In the genomic region with DNA sequence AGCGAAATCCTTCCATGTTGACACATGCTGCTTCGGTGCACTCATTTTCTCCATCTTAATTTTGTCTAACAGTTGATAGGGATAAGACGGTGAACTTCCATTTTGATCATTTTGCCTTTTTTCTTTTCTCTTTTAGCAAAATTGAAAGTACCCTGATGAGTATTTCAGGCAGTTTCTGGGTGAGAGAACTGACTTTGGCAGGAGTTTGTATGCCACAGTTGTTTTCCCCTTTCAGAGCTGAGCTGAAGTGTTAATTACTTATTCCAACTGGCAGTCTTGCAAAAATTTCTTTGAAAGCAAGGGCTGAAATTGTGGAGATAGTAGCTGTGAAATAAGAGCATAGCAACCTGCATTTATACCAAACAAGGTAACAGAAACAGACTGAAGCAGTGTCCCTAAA, we compare ENCODE assay signal across 18 cellular contexts.
"Had no signal": no experiment of that assay in that cellular context is flagged by ENCODE, and none has a peak within 500 bp of the region (broad histone marks: within the 10 kb centered on the region; RNA-seq: fewer than 3 reads in every experiment).

No MANE protein-coding gene starts in this region.

- H3K27me3 Mint-ChIP-seq: natural killer cell treated with Interleukin-12 subunit alpha and Interleukin-12 subunit beta and Interleukin-15 and Interleukin-18, amount 100 ng/mL, for 72 hours; stimulated activated naive B cell treated with anti-CD40 and anti-IgM and Interleukin-4, amounts not matched to agents 10 μg/mL and 1 μg/mL and 100 μg/mL, for 72 hours had no signal

- H3K4me1 Mint-ChIP-seq: neural progenitor cell; stimulated activated naive B cell treated with anti-CD40 and anti-IgM and Interleukin-4, amounts not matched to agents 10 μg/mL and 1 μg/mL and 100 μg/mL, for 72 hours had no signal

- ATAC-seq: esophagus mucosa; heart right ventricle; left lobe of liver; natural killer cell treated with Interleukin-12 subunit alpha and Interleukin-12 subunit beta and Interleukin-15 and Interleukin-18, amount 100 ng/mL, for 72 hours; sciatic nerve; stimulated activated naive B cell treated with anti-CD40 and anti-IgM and Interleukin-4, amounts not matched to agents 10 μg/mL and 1 μg/mL and 100 μg/mL, for 72 hours had no signal

- DNase-seq: effector memory CD4-positive, alpha-beta T cell; heart right ventricle; islet precursor cell; mammary epithelial cell; posterior cingulate gyrus; spleen; stimulated activated CD4-positive, alpha-beta T cell treated with anti-CD3 and anti-CD28 coated beads, Interleukin-15, amount 100 ng/mL, for 24 hours; stimulated activated CD4-positive, alpha-beta T cell treated with anti-CD3 and anti-CD28 coated beads, Interleukin-1b, Interleukin-23, amount 100 ng/mL, for 48 hours; stimulated activated CD4-positive, alpha-beta T cell treated with anti-CD3 and anti-CD28 coated beads, Interleukin-4, amount 100 ng/mL, for 4 hours; stimulated activated naive B cell treated with anti-CD40 and anti-IgM and Interleukin-4, amounts not matched to agents 10 μg/mL and 1 μg/mL and 100 μg/mL, for 72 hours; stomach; substantia nigra; trophoblast cell had no signal

- H3K27ac Mint-ChIP-seq: natural killer cell treated with Interleukin-12 subunit alpha and Interleukin-12 subunit beta and Interleukin-15 and Interleukin-18, amount 100 ng/mL, for 72 hours; neural progenitor cell; stimulated activated naive B cell treated with anti-CD40 and anti-IgM and Interleukin-4, amounts not matched to agents 10 μg/mL and 1 μg/mL and 100 μg/mL, for 72 hours had no signal

- H3K9me3 Mint-ChIP-seq: neural progenitor cell had no signal

- H3K36me3 Mint-ChIP-seq: natural killer cell treated with Interleukin-12 subunit alpha and Interleukin-12 subunit beta and Interleukin-15 and Interleukin-18, amount 100 ng/mL, for 72 hours; neural progenitor cell; stimulated activated naive B cell treated with anti-CD40 and anti-IgM and Interleukin-4, amounts not matched to agents 10 μg/mL and 1 μg/mL and 100 μg/mL, for 72 hours had no signal

- H3K4me3 Mint-ChIP-seq: natural killer cell treated with Interleukin-12 subunit alpha and Interleukin-12 subunit beta and Interleukin-15 and Interleukin-18, amount 100 ng/mL, for 72 hours; neural progenitor cell; stimulated activated naive B cell treated with anti-CD40 and anti-IgM and Interleukin-4, amounts not matched to agents 10 μg/mL and 1 μg/mL and 100 μg/mL, for 72 hours had no signal
